Comparison of ENCODE assay signal across 1 cellular context in the genomic region with DNA sequence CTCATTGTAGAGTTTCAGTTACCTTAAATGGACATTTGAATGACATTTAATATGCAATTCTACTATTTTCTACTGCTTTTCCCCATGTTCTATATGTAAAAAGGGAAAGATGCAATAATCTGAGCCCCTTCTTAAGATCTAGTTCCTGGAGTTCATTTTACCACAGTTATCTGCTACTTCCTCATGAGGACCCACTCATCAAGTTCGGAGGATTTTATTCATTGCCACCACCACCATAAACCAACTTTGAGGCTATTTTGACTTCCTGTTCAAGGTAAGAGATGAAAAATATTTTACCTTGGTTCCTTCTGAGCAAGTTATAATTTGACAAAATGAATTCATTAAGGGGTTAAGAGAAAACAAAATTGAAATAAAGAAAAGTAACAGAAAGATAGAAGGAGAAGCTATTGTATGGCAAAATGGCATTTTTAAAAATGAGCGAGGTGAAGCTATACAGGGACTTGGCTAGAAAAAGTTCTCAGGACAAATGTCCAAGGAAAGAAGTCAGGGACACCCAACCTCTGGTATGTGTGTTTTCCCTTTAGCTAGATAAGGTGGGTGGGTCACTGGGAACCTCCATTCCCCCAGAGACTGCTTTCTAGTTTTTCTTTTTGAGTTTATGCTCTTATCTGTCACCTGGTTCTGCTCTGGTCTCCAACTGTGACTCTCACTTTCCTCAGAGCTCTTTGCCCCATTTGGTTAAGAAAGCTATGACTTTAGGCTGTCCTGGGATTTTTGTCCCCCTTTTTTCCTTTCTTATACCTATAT.
TF ChIP-seq lines count a peak whose summit lies in the region.

No MANE protein-coding gene starts in this region.

TF ChIP-seq in HCT116, 20 proteins besides CTCF, POLR2A, EP300 and RAD21 (continued from another document):
- TF ChIP-seq, protein P1, sequence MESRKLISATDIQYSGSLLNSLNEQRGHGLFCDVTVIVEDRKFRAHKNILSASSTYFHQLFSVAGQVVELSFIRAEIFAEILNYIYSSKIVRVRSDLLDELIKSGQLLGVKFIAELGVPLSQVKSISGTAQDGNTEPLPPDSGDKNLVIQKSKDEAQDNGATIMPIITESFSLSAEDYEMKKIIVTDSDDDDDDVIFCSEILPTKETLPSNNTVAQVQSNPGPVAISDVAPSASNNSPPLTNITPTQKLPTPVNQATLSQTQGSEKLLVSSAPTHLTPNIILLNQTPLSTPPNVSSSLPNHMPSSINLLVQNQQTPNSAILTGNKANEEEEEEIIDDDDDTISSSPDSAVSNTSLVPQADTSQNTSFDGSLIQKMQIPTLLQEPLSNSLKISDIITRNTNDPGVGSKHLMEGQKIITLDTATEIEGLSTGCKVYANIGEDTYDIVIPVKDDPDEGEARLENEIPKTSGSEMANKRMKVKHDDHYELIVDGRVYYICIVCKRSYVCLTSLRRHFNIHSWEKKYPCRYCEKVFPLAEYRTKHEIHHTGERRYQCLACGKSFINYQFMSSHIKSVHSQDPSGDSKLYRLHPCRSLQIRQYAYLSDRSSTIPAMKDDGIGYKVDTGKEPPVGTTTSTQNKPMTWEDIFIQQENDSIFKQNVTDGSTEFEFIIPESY (IDR thresholded peaks at IDR 0.05; ENCODE audit: extremely low read depth, insufficient replicate concordance, low read length): no peak
- no peak for TF ChIP-seq SIN3A (IDR thresholded peaks at IDR 0.05; ENCODE audit: low read depth)
- no peak for TF ChIP-seq EZH2phosphoT487 (IDR thresholded peaks at IDR 0.05; ENCODE audit: borderline replicate concordance)
- no peak for TF ChIP-seq SP1 (IDR thresholded peaks at IDR 0.05; ENCODE audit: low read depth)
- TF ChIP-seq JUND (IDR thresholded peaks at IDR 0.05): no peak
- TF ChIP-seq YY1 (IDR thresholded peaks at IDR 0.05; ENCODE audit: extremely low read depth, insufficient replicate concordance, low read depth, low read length): no peak
- TF ChIP-seq EZH2 (IDR thresholded peaks at IDR 0.05): no peak
